Comparison of ENCODE assay signal across 1 cellular context in genomic region chr3:150546226-150547044, GRCh38.
TF ChIP-seq lines count a peak whose summit lies in the region.

EIF2A (plus strand) TSS chr3:150546787; CDS start chr3:150546803, 16 bp downstream.
SERP1 (minus strand) TSS chr3:150546496; CDS start chr3:150546135, 361 bp downstream.

TF ChIP-seq in HepG2, 621 proteins besides CTCF, POLR2A, EP300 and RAD21 (continued from another document and continues in another):
- TF ChIP-seq ZBTB49 (CRISPR knock-in tag; IDR thresholded peaks at IDR 0.05; ENCODE audit: borderline replicate concordance) = no peak
- TF ChIP-seq ZNF547 (CRISPR knock-in tag; IDR thresholded peaks at IDR 0.05) = peak; percentile 46; the same call in 1 of the 2 replicates
- peak; percentile 89 for TF ChIP-seq ATF2 (CRISPR knock-in tag; IDR thresholded peaks at IDR 0.05)
- TF ChIP-seq ZNF451 (CRISPR knock-in tag; IDR thresholded peaks at IDR 0.05) = peak; percentile 60; the same call in 1 of the 2 replicates
- peak; percentile 82 for TF ChIP-seq ELF3 (CRISPR knock-in tag; IDR thresholded peaks at IDR 0.05)
- TF ChIP-seq, protein P1, sequence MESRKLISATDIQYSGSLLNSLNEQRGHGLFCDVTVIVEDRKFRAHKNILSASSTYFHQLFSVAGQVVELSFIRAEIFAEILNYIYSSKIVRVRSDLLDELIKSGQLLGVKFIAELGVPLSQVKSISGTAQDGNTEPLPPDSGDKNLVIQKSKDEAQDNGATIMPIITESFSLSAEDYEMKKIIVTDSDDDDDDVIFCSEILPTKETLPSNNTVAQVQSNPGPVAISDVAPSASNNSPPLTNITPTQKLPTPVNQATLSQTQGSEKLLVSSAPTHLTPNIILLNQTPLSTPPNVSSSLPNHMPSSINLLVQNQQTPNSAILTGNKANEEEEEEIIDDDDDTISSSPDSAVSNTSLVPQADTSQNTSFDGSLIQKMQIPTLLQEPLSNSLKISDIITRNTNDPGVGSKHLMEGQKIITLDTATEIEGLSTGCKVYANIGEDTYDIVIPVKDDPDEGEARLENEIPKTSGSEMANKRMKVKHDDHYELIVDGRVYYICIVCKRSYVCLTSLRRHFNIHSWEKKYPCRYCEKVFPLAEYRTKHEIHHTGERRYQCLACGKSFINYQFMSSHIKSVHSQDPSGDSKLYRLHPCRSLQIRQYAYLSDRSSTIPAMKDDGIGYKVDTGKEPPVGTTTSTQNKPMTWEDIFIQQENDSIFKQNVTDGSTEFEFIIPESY (CRISPR knock-in tag; IDR thresholded peaks at IDR 0.05) = no peak
- peak; percentile 83; the same call in 1 of the 2 replicates for TF ChIP-seq ZNF749 (CRISPR knock-in tag; IDR thresholded peaks at IDR 0.05; ENCODE audit: borderline replicate concordance)
- peak; percentile 94; the same call in 1 of the 2 replicates for TF ChIP-seq ZNF225 (CRISPR knock-in tag; IDR thresholded peaks at IDR 0.05)
- TF ChIP-seq MXD4 (CRISPR knock-in tag; IDR thresholded peaks at IDR 0.05) = peak; percentile 74
- TF ChIP-seq TMF1 (CRISPR knock-in tag; IDR thresholded peaks at IDR 0.05; ENCODE audit: low read depth) = peak; percentile 82; the same call in 1 of the 2 replicates
- TF ChIP-seq ZNF605 (CRISPR knock-in tag; IDR thresholded peaks at IDR 0.05) = peak; percentile 93
- TF ChIP-seq PPARG (CRISPR knock-in tag; conservative IDR thresholded peaks at IDR 0.05) = peak; percentile 67
- no peak for TF ChIP-seq RARG (CRISPR knock-in tag; IDR thresholded peaks at IDR 0.05; ENCODE audit: low read depth)
- TF ChIP-seq, protein P2, sequence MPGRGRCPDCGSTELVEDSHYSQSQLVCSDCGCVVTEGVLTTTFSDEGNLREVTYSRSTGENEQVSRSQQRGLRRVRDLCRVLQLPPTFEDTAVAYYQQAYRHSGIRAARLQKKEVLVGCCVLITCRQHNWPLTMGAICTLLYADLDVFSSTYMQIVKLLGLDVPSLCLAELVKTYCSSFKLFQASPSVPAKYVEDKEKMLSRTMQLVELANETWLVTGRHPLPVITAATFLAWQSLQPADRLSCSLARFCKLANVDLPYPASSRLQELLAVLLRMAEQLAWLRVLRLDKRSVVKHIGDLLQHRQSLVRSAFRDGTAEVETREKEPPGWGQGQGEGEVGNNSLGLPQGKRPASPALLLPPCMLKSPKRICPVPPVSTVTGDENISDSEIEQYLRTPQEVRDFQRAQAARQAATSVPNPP (CRISPR knock-in tag; IDR thresholded peaks at IDR 0.05) = peak; percentile 63; the same call in 1 of the 2 replicates
- TF ChIP-seq FOXA3 (CRISPR knock-in tag; IDR thresholded peaks at IDR 0.05) = peak; percentile 69; the same call in 1 of the 2 replicates
- peak; percentile 96 for TF ChIP-seq YY1 (IDR thresholded peaks at IDR 0.05; ENCODE audit: insufficient read depth, insufficient replicate concordance, low read depth, low read length)
- TF ChIP-seq ZNF646 (CRISPR knock-in tag; IDR thresholded peaks at IDR 0.05) = peak; percentile 38; the same call in 1 of the 2 replicates
- TF ChIP-seq MEIS1 (CRISPR knock-in tag; IDR thresholded peaks at IDR 0.05; ENCODE audit: borderline replicate concordance) = peak; percentile 65; the same call in 1 of the 2 replicates
- 0 out of 2 replicates have a peak, but pooled peaks have one; percentile 33 for TF ChIP-seq ZNF256 (CRISPR knock-in tag; conservative IDR thresholded peaks at IDR 0.05)
- peak; percentile 85; the same call in 1 of the 2 replicates for TF ChIP-seq ZNF414 (CRISPR knock-in tag; IDR thresholded peaks at IDR 0.05)
- TF ChIP-seq, protein P3, sequence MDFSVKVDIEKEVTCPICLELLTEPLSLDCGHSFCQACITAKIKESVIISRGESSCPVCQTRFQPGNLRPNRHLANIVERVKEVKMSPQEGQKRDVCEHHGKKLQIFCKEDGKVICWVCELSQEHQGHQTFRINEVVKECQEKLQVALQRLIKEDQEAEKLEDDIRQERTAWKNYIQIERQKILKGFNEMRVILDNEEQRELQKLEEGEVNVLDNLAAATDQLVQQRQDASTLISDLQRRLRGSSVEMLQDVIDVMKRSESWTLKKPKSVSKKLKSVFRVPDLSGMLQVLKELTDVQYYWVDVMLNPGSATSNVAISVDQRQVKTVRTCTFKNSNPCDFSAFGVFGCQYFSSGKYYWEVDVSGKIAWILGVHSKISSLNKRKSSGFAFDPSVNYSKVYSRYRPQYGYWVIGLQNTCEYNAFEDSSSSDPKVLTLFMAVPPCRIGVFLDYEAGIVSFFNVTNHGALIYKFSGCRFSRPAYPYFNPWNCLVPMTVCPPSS (IDR thresholded peaks at IDR 0.05) = no peak
- TF ChIP-seq, protein P4, sequence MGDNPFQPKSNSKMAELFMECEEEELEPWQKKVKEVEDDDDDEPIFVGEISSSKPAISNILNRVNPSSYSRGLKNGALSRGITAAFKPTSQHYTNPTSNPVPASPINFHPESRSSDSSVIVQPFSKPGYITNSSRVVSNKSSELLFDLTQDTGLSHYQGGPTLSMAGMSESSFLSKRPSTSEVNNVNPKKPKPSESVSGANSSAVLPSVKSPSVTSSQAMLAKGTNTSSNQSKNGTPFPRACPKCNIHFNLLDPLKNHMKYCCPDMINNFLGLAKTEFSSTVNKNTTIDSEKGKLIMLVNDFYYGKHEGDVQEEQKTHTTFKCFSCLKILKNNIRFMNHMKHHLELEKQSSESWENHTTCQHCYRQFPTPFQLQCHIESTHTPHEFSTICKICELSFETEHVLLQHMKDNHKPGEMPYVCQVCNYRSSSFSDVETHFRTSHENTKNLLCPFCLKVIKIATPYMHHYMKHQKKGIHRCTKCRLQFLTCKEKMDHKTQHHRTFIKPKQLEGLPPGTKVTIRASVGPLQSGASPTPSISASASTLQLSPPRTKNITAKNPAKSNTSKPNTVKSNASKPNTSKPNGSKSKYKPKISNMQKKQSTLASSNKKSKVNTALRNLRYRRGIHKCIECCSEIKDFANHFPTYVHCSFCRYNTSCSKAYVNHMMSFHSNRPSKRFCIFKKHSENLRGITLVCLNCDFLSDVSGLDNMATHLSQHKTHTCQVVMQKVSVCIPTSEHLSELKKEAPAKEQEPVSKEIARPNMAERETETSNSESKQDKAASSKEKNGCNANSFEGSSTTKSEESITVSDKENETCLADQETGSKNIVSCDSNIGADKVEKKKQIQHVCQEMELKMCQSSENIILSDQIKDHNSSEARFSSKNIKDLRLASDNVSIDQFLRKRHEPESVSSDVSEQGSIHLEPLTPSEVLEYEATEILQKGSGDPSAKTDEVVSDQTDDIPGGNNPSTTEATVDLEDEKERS (CRISPR knock-in tag; IDR thresholded peaks at IDR 0.05) = 0 out of 2 replicates have a peak, but pooled peaks have one; percentile 43
- TF ChIP-seq IRX3 (CRISPR knock-in tag; IDR thresholded peaks at IDR 0.05; ENCODE audit: borderline replicate concordance, low read depth) = peak; percentile 53
- no peak for TF ChIP-seq ZNF883 (CRISPR knock-in tag; IDR thresholded peaks at IDR 0.05; ENCODE audit: not compliant biosample characterization)
- peak; percentile 42 for TF ChIP-seq ZNF781 (CRISPR knock-in tag; IDR thresholded peaks at IDR 0.05; ENCODE audit: borderline replicate concordance, not compliant biosample characterization)
- peak; percentile 71; the same call in 1 of the 2 replicates for TF ChIP-seq ZNF768 (CRISPR knock-in tag; IDR thresholded peaks at IDR 0.05)
- peak; percentile 93; the same call in 1 of the 2 replicates for TF ChIP-seq SIN3A (IDR thresholded peaks at IDR 0.05; ENCODE audit: borderline replicate concordance, low read depth, low read length)
- peak; percentile 83; the same call in 1 of the 2 replicates for TF ChIP-seq ZNF552 (CRISPR knock-in tag; IDR thresholded peaks at IDR 0.05; ENCODE audit: borderline replicate concordance)
- TF ChIP-seq, protein P5, sequence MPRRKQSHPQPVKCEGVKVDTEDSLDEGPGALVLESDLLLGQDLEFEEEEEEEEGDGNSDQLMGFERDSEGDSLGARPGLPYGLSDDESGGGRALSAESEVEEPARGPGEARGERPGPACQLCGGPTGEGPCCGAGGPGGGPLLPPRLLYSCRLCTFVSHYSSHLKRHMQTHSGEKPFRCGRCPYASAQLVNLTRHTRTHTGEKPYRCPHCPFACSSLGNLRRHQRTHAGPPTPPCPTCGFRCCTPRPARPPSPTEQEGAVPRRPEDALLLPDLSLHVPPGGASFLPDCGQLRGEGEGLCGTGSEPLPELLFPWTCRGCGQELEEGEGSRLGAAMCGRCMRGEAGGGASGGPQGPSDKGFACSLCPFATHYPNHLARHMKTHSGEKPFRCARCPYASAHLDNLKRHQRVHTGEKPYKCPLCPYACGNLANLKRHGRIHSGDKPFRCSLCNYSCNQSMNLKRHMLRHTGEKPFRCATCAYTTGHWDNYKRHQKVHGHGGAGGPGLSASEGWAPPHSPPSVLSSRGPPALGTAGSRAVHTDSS (CRISPR knock-in tag; conservative IDR thresholded peaks at IDR 0.05) = no peak
- TF ChIP-seq ZNF383 (CRISPR knock-in tag; IDR thresholded peaks at IDR 0.05; ENCODE audit: borderline replicate concordance) = no peak
- TF ChIP-seq, protein P6, sequence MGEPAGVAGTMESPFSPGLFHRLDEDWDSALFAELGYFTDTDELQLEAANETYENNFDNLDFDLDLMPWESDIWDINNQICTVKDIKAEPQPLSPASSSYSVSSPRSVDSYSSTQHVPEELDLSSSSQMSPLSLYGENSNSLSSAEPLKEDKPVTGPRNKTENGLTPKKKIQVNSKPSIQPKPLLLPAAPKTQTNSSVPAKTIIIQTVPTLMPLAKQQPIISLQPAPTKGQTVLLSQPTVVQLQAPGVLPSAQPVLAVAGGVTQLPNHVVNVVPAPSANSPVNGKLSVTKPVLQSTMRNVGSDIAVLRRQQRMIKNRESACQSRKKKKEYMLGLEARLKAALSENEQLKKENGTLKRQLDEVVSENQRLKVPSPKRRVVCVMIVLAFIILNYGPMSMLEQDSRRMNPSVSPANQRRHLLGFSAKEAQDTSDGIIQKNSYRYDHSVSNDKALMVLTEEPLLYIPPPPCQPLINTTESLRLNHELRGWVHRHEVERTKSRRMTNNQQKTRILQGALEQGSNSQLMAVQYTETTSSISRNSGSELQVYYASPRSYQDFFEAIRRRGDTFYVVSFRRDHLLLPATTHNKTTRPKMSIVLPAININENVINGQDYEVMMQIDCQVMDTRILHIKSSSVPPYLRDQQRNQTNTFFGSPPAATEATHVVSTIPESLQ (CRISPR knock-in tag; conservative IDR thresholded peaks at IDR 0.05) = no peak
